ENCODE assay signal across 1 cellular context in the genomic region with DNA sequence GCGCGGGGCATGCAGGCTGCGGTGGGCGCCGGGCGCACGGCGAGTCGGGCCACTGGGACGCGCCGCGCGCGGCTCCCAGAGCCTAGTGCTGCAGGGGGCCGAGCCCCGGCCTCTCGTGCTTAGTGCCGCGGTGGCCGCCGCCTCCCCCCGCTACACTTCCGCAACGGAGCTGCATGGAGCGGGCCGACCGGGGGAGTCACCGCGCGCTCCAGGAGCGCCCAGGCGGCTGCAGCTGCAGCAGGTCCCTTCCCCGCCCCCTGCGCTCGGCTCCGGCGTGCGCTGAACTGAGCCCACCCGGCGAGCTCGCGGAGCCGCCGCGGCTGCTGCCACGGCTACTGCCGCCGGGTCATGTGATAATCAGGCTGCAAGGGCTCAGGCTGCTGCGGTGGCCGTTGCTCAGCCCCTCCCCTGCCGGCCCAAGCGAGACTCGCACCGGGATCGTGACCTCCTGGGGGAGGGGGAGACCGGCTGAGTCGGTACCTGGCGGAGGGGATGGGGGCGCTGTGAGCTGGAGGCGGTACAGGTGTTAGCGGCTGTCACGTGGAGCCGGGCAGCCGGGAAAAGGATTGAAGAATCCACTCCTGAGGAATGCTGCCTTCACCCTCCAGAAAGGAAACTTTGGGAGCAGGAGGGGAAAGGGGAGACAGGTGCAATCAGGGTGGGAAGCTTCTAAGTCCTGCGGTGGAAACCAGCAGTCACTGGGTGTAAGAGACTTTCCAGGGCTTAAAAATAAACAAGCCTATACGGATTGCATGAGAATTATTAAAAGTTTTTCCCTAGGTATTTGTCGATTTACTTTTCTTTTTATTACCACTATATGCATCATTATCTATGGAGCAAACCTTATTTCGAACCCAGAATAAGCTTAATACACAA.
A peak's percentile ranks its signal among the peaks of the same experiment; 100 is the strongest.
TF ChIP-seq lines count a peak whose summit lies in the region.

A gene with protein sequence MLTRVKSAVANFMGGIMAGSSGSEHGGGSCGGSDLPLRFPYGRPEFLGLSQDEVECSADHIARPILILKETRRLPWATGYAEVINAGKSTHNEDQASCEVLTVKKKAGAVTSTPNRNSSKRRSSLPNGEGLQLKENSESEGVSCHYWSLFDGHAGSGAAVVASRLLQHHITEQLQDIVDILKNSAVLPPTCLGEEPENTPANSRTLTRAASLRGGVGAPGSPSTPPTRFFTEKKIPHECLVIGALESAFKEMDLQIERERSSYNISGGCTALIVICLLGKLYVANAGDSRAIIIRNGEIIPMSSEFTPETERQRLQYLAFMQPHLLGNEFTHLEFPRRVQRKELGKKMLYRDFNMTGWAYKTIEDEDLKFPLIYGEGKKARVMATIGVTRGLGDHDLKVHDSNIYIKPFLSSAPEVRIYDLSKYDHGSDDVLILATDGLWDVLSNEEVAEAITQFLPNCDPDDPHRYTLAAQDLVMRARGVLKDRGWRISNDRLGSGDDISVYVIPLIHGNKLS (minus strand): TSS at position 352 of the 876 bp plus-strand sequence. CDS start 414 bp downstream, outside the sequence.

TF ChIP-seq in HEK293, 187 proteins besides CTCF, POLR2A, EP300 and RAD21 (continued from another document):
- TF ChIP-seq, protein P1, sequence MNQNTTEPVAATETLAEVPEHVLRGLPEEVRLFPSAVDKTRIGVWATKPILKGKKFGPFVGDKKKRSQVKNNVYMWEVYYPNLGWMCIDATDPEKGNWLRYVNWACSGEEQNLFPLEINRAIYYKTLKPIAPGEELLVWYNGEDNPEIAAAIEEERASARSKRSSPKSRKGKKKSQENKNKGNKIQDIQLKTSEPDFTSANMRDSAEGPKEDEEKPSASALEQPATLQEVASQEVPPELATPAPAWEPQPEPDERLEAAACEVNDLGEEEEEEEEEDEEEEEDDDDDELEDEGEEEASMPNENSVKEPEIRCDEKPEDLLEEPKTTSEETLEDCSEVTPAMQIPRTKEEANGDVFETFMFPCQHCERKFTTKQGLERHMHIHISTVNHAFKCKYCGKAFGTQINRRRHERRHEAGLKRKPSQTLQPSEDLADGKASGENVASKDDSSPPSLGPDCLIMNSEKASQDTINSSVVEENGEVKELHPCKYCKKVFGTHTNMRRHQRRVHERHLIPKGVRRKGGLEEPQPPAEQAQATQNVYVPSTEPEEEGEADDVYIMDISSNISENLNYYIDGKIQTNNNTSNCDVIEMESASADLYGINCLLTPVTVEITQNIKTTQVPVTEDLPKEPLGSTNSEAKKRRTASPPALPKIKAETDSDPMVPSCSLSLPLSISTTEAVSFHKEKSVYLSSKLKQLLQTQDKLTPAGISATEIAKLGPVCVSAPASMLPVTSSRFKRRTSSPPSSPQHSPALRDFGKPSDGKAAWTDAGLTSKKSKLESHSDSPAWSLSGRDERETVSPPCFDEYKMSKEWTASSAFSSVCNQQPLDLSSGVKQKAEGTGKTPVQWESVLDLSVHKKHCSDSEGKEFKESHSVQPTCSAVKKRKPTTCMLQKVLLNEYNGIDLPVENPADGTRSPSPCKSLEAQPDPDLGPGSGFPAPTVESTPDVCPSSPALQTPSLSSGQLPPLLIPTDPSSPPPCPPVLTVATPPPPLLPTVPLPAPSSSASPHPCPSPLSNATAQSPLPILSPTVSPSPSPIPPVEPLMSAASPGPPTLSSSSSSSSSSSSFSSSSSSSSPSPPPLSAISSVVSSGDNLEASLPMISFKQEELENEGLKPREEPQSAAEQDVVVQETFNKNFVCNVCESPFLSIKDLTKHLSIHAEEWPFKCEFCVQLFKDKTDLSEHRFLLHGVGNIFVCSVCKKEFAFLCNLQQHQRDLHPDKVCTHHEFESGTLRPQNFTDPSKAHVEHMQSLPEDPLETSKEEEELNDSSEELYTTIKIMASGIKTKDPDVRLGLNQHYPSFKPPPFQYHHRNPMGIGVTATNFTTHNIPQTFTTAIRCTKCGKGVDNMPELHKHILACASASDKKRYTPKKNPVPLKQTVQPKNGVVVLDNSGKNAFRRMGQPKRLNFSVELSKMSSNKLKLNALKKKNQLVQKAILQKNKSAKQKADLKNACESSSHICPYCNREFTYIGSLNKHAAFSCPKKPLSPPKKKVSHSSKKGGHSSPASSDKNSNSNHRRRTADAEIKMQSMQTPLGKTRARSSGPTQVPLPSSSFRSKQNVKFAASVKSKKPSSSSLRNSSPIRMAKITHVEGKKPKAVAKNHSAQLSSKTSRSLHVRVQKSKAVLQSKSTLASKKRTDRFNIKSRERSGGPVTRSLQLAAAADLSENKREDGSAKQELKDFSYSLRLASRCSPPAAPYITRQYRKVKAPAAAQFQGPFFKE (tag by site-specific recombination; IDR thresholded peaks at IDR 0.05; ENCODE audit: borderline replicate concordance), result no peak
- TF ChIP-seq, protein P2, sequence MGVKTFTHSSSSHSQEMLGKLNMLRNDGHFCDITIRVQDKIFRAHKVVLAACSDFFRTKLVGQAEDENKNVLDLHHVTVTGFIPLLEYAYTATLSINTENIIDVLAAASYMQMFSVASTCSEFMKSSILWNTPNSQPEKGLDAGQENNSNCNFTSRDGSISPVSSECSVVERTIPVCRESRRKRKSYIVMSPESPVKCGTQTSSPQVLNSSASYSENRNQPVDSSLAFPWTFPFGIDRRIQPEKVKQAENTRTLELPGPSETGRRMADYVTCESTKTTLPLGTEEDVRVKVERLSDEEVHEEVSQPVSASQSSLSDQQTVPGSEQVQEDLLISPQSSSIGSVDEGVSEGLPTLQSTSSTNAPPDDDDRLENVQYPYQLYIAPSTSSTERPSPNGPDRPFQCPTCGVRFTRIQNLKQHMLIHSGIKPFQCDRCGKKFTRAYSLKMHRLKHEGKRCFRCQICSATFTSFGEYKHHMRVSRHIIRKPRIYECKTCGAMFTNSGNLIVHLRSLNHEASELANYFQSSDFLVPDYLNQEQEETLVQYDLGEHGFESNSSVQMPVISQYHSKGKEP (tag by site-specific recombination; IDR thresholded peaks at IDR 0.05), result peak; percentile 82
- TF ChIP-seq ZNF549 (tag by site-specific recombination; IDR thresholded peaks at IDR 0.05), result no peak
- no peak for TF ChIP-seq ZNF791 (tag by site-specific recombination; IDR thresholded peaks at IDR 0.05)
- no peak for TF ChIP-seq ZNF473 (tag by site-specific recombination; IDR thresholded peaks at IDR 0.05)
- peak; percentile 84 for TF ChIP-seq ZXDB (tag by site-specific recombination; IDR thresholded peaks at IDR 0.05)
- TF ChIP-seq ZNF830 (tag by site-specific recombination; IDR thresholded peaks at IDR 0.05; ENCODE audit: low read depth), result no peak
- peak; percentile 96 for TF ChIP-seq ZEB2 (tag by site-specific recombination; IDR thresholded peaks at IDR 0.05)
- TF ChIP-seq ZNF426 (tag by site-specific recombination; IDR thresholded peaks at IDR 0.05), result no peak
- no peak for TF ChIP-seq ZFP3 (tag by site-specific recombination; IDR thresholded peaks at IDR 0.05; ENCODE audit: low read depth)
- peak; percentile 88 for TF ChIP-seq PRDM1 (tag by site-specific recombination; IDR thresholded peaks at IDR 0.05)
- no peak for TF ChIP-seq ZBTB21 (tag by site-specific recombination; IDR thresholded peaks at IDR 0.05)
- TF ChIP-seq ZNF768 (tag by site-specific recombination; IDR thresholded peaks at IDR 0.05), result no peak
- TF ChIP-seq HOXA7 (CRISPR knock-in tag; IDR thresholded peaks at IDR 0.05; ENCODE audit: borderline replicate concordance), result no peak
- TF ChIP-seq, protein P3, sequence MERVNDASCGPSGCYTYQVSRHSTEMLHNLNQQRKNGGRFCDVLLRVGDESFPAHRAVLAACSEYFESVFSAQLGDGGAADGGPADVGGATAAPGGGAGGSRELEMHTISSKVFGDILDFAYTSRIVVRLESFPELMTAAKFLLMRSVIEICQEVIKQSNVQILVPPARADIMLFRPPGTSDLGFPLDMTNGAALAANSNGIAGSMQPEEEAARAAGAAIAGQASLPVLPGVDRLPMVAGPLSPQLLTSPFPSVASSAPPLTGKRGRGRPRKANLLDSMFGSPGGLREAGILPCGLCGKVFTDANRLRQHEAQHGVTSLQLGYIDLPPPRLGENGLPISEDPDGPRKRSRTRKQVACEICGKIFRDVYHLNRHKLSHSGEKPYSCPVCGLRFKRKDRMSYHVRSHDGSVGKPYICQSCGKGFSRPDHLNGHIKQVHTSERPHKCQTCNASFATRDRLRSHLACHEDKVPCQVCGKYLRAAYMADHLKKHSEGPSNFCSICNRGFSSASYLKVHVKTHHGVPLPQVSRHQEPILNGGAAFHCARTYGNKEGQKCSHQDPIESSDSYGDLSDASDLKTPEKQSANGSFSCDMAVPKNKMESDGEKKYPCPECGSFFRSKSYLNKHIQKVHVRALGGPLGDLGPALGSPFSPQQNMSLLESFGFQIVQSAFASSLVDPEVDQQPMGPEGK (tag by site-specific recombination; IDR thresholded peaks at IDR 0.05), result peak; percentile 86
- peak; percentile 93 for TF ChIP-seq SCRT1 (tag by site-specific recombination; IDR thresholded peaks at IDR 0.05; ENCODE audit: borderline replicate concordance)
- TF ChIP-seq ZBTB17 (tag by site-specific recombination; IDR thresholded peaks at IDR 0.05), result peak; percentile 75
- TF ChIP-seq ZNF16 (tag by site-specific recombination; IDR thresholded peaks at IDR 0.05; ENCODE audit: low read depth), result no peak
- TF ChIP-seq SP3 (tag by site-specific recombination; IDR thresholded peaks at IDR 0.05), result peak; percentile 40; the same call in 1 of the 2 replicates
- TF ChIP-seq ZNF837 (tag by site-specific recombination; IDR thresholded peaks at IDR 0.05), result no peak
- TF ChIP-seq, protein P4, sequence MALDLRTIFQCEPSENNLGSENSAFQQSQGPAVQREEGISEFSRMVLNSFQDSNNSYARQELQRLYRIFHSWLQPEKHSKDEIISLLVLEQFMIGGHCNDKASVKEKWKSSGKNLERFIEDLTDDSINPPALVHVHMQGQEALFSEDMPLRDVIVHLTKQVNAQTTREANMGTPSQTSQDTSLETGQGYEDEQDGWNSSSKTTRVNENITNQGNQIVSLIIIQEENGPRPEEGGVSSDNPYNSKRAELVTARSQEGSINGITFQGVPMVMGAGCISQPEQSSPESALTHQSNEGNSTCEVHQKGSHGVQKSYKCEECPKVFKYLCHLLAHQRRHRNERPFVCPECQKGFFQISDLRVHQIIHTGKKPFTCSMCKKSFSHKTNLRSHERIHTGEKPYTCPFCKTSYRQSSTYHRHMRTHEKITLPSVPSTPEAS (tag by site-specific recombination; IDR thresholded peaks at IDR 0.05), result no peak
- no peak for TF ChIP-seq ZNF19 (tag by site-specific recombination; IDR thresholded peaks at IDR 0.05; ENCODE audit: low read depth)
- TF ChIP-seq, protein P5, sequence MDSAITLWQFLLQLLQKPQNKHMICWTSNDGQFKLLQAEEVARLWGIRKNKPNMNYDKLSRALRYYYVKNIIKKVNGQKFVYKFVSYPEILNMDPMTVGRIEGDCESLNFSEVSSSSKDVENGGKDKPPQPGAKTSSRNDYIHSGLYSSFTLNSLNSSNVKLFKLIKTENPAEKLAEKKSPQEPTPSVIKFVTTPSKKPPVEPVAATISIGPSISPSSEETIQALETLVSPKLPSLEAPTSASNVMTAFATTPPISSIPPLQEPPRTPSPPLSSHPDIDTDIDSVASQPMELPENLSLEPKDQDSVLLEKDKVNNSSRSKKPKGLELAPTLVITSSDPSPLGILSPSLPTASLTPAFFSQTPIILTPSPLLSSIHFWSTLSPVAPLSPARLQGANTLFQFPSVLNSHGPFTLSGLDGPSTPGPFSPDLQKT (IDR thresholded peaks at IDR 0.05; ENCODE audit: borderline replicate concordance, low read depth, low read length), result no peak
- no peak for TF ChIP-seq ZNF274 (IDR thresholded peaks at IDR 0.05; ENCODE audit: low read length)
- TF ChIP-seq ZNF274 (tag by site-specific recombination; IDR thresholded peaks at IDR 0.05; ENCODE audit: borderline replicate concordance), result no peak
- TF ChIP-seq, protein P6, sequence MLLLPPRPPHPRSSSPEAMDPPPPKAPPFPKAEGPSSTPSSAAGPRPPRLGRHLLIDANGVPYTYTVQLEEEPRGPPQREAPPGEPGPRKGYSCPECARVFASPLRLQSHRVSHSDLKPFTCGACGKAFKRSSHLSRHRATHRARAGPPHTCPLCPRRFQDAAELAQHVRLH (tag by site-specific recombination; IDR thresholded peaks at IDR 0.05), result 0 out of 2 replicates have a peak, but pooled peaks have one; percentile 28
- TF ChIP-seq ZNF121 (tag by site-specific recombination; IDR thresholded peaks at IDR 0.05), result no peak
- TF ChIP-seq, protein P7, sequence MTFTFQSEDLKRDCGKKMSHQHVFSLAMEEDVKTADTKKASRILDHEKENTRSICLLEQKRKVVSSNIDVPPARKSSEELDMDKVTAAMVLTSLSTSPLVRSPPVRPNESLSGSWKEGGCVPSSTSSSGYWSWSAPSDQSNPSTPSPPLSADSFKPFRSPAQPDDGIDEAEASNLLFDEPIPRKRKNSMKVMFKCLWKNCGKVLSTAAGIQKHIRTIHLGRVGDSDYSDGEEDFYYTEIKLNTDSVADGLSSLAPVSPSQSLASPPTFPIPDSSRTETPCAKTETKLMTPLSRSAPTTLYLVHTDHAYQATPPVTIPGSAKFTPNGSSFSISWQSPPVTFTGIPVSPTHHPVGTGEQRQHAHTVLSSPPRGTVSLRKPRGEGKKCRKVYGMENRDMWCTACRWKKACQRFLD (tag by site-specific recombination; IDR thresholded peaks at IDR 0.05), result no peak
- TF ChIP-seq ZNF561 (tag by site-specific recombination; IDR thresholded peaks at IDR 0.05; ENCODE audit: borderline replicate concordance), result peak; percentile 79; the same call in 1 of the 2 replicates
- no peak for TF ChIP-seq ZNF223 (tag by site-specific recombination; IDR thresholded peaks at IDR 0.05)
